ENCODE assay signal across 8 cellular contexts in genomic region chr16:29804455-29805231, GRCh38. TPM values are rescaled to one million over a fixed set of nuclear protein-coding genes. Genes with fewer than 3 reads are reported as not detected.
DNase-seq lines count a peak whose midpoint lies in the region; ATAC-seq, FAIRE-seq and TF ChIP-seq lines count a peak whose summit lies in the region.

No MANE protein-coding gene starts in this region.

- intact Hi-C loops in ascending aorta (cut with DNase I) (loop anchor here (1.0 to 10.0 kb wide), 7 partner anchors 14 to 1650 kb away; partner anchors contain the start of genes ALDOA, ARMC5, CDIPT and HIRIP3), stomach (cut with DNase I; ENCODE audit: low total_unique reads) (loop anchor here (5.0 kb wide), 1 partner anchor 53 kb away; no protein-coding TSS in a partner anchor)

- peaks cover 35% of the 10 kb centered on the region for H3K4me1 Mint-ChIP-seq in activated CD8-positive, alpha-beta memory T cell treated with anti-CD3 and anti-CD28 coated beads, Interleukin-2, amount 10 ng/mL, durations not matched to agents 7 days and 5 days

- peak overlapping the region; percentile 68 to 87 for H3K4me3 ChIP-seq in ascending aorta
- peak overlapping the region; percentile 56 to 81 (median 72) for H3K4me3 ChIP-seq in keratinocyte (ENCODE audit: control insufficient read depth in 2 of 3, extremely low read depth in 1 of 3, insufficient read depth in 2 of 3, low read depth in 1 of 3, low read length in 3 of 3)
- H3K4me3 ChIP-seq in stomach = peak overlapping the region; percentile 62 to 85 (median 77)

- ATAC-seq in activated CD8-positive, alpha-beta memory T cell treated with anti-CD3 and anti-CD28 coated beads, Interleukin-2, amount 10 ng/mL, durations not matched to agents 7 days and 5 days = no peak
- no peak for ATAC-seq in HG02623 (IDR thresholded peaks at IDR 0.05; ENCODE audit: unreplicated experiment)

- peaks cover 13 to 24% of the 10 kb centered on the region in 2 donors for H3K36me3 ChIP-seq in ascending aorta
- H3K36me3 ChIP-seq in keratinocyte (ENCODE audit: control insufficient read depth in 2 of 2, extremely low read depth in 1 of 2, insufficient read depth in 2 of 2, low read length in 2 of 2) = peaks cover 12 to 22% of the 10 kb centered on the region in 2 experiments
- H3K36me3 ChIP-seq in stomach = peaks cover 19 to 46% (median 26%) of the 10 kb centered on the region in 4 donors

- no peaks in the 10 kb centered on the region for H3K9me3 Mint-ChIP-seq in activated CD8-positive, alpha-beta memory T cell treated with anti-CD3 and anti-CD28 coated beads, Interleukin-2, amount 10 ng/mL, durations not matched to agents 7 days and 5 days (ENCODE audit: low read depth)

- peaks cover 15 to 23% of the 10 kb centered on the region in 2 donors for H3K4me1 ChIP-seq in ascending aorta
- peaks cover 22% of the 10 kb centered on the region for H3K4me1 ChIP-seq in keratinocyte (ENCODE audit: control insufficient read depth, extremely low read depth, insufficient read depth, low read length)
- peaks cover 34 to 39% (median 39%) of the 10 kb centered on the region in 4 donors for H3K4me1 ChIP-seq in stomach

- no peak for TF ChIP-seq POLR2A in stomach (IDR thresholded peaks at IDR 0.05)

- DNase-seq in activated CD8-positive, alpha-beta memory T cell treated with anti-CD3 and anti-CD28 coated beads, Interleukin-2, amount 10 ng/mL, durations not matched to agents 7 days and 5 days = peak; percentile 52
- DNase-seq in activated CD8-positive, alpha-beta memory T cell treated with anti-CD3 and anti-CD28 coated beads, Interleukin-2, amount 50 U/mL, for 4 hours = no peak
- DNase-seq in NCI-H2171 treated with DMSO at 0.1 percent for 48 hours (lab: John Stamatoyannopoulos, UW) = peak; percentile 71
- no peak for DNase-seq in ascending aorta (ENCODE audit: low spot score in 2 of 2)
- no peak for DNase-seq in keratinocyte (ENCODE audit: low read depth, low spot score)
- DNase-seq in stomach = peak; percentile 39
- no peak for DNase-seq in stimulated activated CD4-positive, alpha-beta T cell treated with anti-CD3 and anti-CD28 coated beads, Interleukin-12 subunit alpha, Interleukin-12 subunit beta, amount 100 ng/mL, for 4 hours

- H3K27ac Mint-ChIP-seq in activated CD8-positive, alpha-beta memory T cell treated with anti-CD3 and anti-CD28 coated beads, Interleukin-2, amount 10 ng/mL, durations not matched to agents 7 days and 5 days = peak overlapping the region; percentile 96

- no peak for TF ChIP-seq CTCF in ascending aorta (IDR thresholded peaks at IDR 0.05)
- TF ChIP-seq CTCF in keratinocyte (optimal IDR thresholded peaks at IDR 0.05 in 1 of 3, IDR thresholded peaks at IDR 0.05 in 1 of 3, conservative IDR thresholded peaks at IDR 0.05 in 1 of 3; ENCODE audit: extremely low read depth in 1 of 3, insufficient read depth in 2 of 3, low read length in 3 of 3) = no peak
- no peak for TF ChIP-seq CTCF in stomach (IDR thresholded peaks at IDR 0.05)

- peak overlapping the region; percentile 92 for H3K4me2 ChIP-seq in keratinocyte (ENCODE audit: control insufficient read depth, extremely low read depth, insufficient read depth, low read depth, low read length)

- H3K4me3 Mint-ChIP-seq in activated CD8-positive, alpha-beta memory T cell treated with anti-CD3 and anti-CD28 coated beads, Interleukin-2, amount 10 ng/mL, durations not matched to agents 7 days and 5 days = peak overlapping the region; percentile 94

- peaks cover 50% of the 10 kb centered on the region for H3K36me3 Mint-ChIP-seq in activated CD8-positive, alpha-beta memory T cell treated with anti-CD3 and anti-CD28 coated beads, Interleukin-2, amount 10 ng/mL, durations not matched to agents 7 days and 5 days

- no peaks in the 10 kb centered on the region for H3K27me3 ChIP-seq in ascending aorta
- H3K27me3 ChIP-seq in keratinocyte (ENCODE audit: control insufficient read depth, extremely low read depth, insufficient read depth, low read length) = no peaks in the 10 kb centered on the region
- H3K27me3 ChIP-seq in stomach = no peaks in the 10 kb centered on the region

- H3K9me3 ChIP-seq in ascending aorta (no peaks in the 10 kb centered on the region), keratinocyte (ENCODE audit: control insufficient read depth, low read depth, low read length) (no peaks in the 10 kb centered on the region), stomach (no peaks in the 10 kb centered on the region)

- H3K9ac ChIP-seq in keratinocyte (ENCODE audit: control insufficient read depth, extremely low read depth, insufficient read depth, low read length) = peak overlapping the region; percentile 93

- CTCF ChIA-PET in activated CD8-positive, alpha-beta memory T cell treated with anti-CD3 and anti-CD28 coated beads, Interleukin-2, amount 10 ng/mL, durations not matched to agents 7 days and 5 days (lab: Charles Lee) = interaction anchor here (1.3 to 3.6 kb wide), 7 partner anchors 11 to 228 kb away, joined by 5 to 35 read pairs (median 11); partner anchors contain the start of genes KIF22 and PAGR1

- H4K20me1 ChIP-seq in keratinocyte (ENCODE audit: control insufficient read depth, extremely low read depth, insufficient read depth, low read length) = no peaks in the 10 kb centered on the region

- peak overlapping the region; percentile 81 for H2AFZ ChIP-seq in keratinocyte (ENCODE audit: control insufficient read depth, low read length)

- no peak for FAIRE-seq in keratinocyte (lab: Jason Lieb, UNC)

- WGBS in stomach, 5 donors = 2 to 7% (median 5%) methylated on average over 13 to 26 of the region's 26 CpGs

- H3K27ac ChIP-seq in ascending aorta (peak overlapping the region; percentile 95 to 99), keratinocyte (ENCODE audit: control insufficient read depth, insufficient read depth, low read length) (peak overlapping the region; percentile 85), stomach (peak overlapping the region; percentile 94 to 99 (median 97))

- no peaks in the 10 kb centered on the region for H3K27me3 Mint-ChIP-seq in activated CD8-positive, alpha-beta memory T cell treated with anti-CD3 and anti-CD28 coated beads, Interleukin-2, amount 10 ng/mL, durations not matched to agents 7 days and 5 days

- dilution Hi-C loops in keratinocyte (cut with MboI; ENCODE audit: extremely low pct_ligation_motif_present, low sequenced_read_pairs) = no loop called here

- no peak for TF ChIP-seq EP300 in stomach (IDR thresholded peaks at IDR 0.05)

- peaks cover 22% of the 10 kb centered on the region for H3K79me2 ChIP-seq in keratinocyte (ENCODE audit: control insufficient read depth, insufficient read depth, low read length)

- no peaks in the 10 kb centered on the region for H3K9me1 ChIP-seq in keratinocyte (ENCODE audit: control insufficient read depth, extremely low read depth, insufficient read depth, low read length)

RNA-seq across cellular contexts. Expression of gene MAZ, which starts 1.7 kb away (rescaled TPM):
- total RNA-seq in activated CD8-positive, alpha-beta memory T cell treated with anti-CD3 and anti-CD28 coated beads, Interleukin-2, amount 10 ng/mL, durations not matched to agents 7 days and 5 days = 100 to 1,000 TPM; 411 to 434 TPM
- total RNA-seq in ascending aorta (146 TPM), stomach (100 to 1,000 TPM in 4 of 5 donors, 10 to 100 TPM in 1; 11.7 to 865 (median 117) TPM)
- polyA plus RNA-seq in keratinocyte (48.5 to 82.3 TPM (median 59.0 TPM) in 3 replicates), stomach (100 to 1,000 TPM in 2 of 3 donors, 10 to 100 TPM in 1; 79.9 to 160 (median 102) TPM)
- 43.0 TPM for polyA plus RNA-seq in keratinocyte (2011; ENCODE audit: low read depth)
- 56.3 and 78.7 TPM in 2 replicates for polyA plus RNA-seq in keratinocyte (2011; cell fraction: cytosol; rRNA removed)
- 42.7 and 43.6 TPM in 2 replicates for polyA plus RNA-seq in keratinocyte (2011; cell fraction: nucleus; rRNA removed)
- 63.9 and 156 TPM in 2 replicates for polyA plus RNA-seq in keratinocyte (2012; ENCODE audit: low replicate concordance)
- 139 to 296 TPM (median 165 TPM) in 3 replicates for polyA minus RNA-seq in keratinocyte
- 198 TPM for polyA minus RNA-seq in keratinocyte (2011; cell fraction: cytosol; rRNA and poly(A)+ RNA removed)
- polyA minus RNA-seq in keratinocyte (2011; cell fraction: nucleus; rRNA and poly(A)+ RNA removed) = 32.3 and 42.1 TPM in 2 replicates

RNA-seq across cellular contexts. Expression of gene PRRT2, which starts 7.3 kb away (rescaled TPM):
- 1 to 10 TPM in 1 of 2 experiments, under 1 TPM in 1; 0.85 to 1.1 TPM for total RNA-seq in activated CD8-positive, alpha-beta memory T cell treated with anti-CD3 and anti-CD28 coated beads, Interleukin-2, amount 10 ng/mL, durations not matched to agents 7 days and 5 days
- total RNA-seq in ascending aorta = 5.0 TPM
- not detected in 3 replicates for polyA plus RNA-seq in keratinocyte
- not detected for polyA plus RNA-seq in keratinocyte (2011; ENCODE audit: low read depth)
- polyA plus RNA-seq in keratinocyte (2011; cell fraction: cytosol; rRNA removed) = not detected in 2 replicates
- polyA plus RNA-seq in keratinocyte (2011; cell fraction: nucleus; rRNA removed) = 0.04 and 0.14 TPM in 2 replicates
- polyA plus RNA-seq in keratinocyte (2012; ENCODE audit: low replicate concordance) = 0.10 and 0.38 TPM in 2 replicates
- not detected in 3 replicates for polyA minus RNA-seq in keratinocyte
- polyA minus RNA-seq in keratinocyte (2011; cell fraction: cytosol; rRNA and poly(A)+ RNA removed) = not detected
- polyA minus RNA-seq in keratinocyte (2011; cell fraction: nucleus; rRNA and poly(A)+ RNA removed) = not detected in 2 replicates
- 10 to 100 TPM in 1 of 5 donors, 1 to 10 TPM in 2, not detected in 2; 4.0 to 17.4 (median 4.6) TPM for total RNA-seq in stomach
- under 1 TPM in 2 of 3 donors, not detected in 1; 0.62 to 0.83 TPM for polyA plus RNA-seq in stomach

RNA-seq across cellular contexts. Expression of gene PAGR1, which starts 11.3 kb away (rescaled TPM):
- total RNA-seq in activated CD8-positive, alpha-beta memory T cell treated with anti-CD3 and anti-CD28 coated beads, Interleukin-2, amount 10 ng/mL, durations not matched to agents 7 days and 5 days = 10 to 100 TPM; 34.3 to 35.2 TPM
- total RNA-seq in ascending aorta = 54.3 TPM
- polyA plus RNA-seq in keratinocyte = 6.4 to 17.1 TPM (median 13.6 TPM) in 3 replicates
- 2.7 TPM for polyA plus RNA-seq in keratinocyte (2011; ENCODE audit: low read depth)
- 5.9 and 12.0 TPM in 2 replicates for polyA plus RNA-seq in keratinocyte (2011; cell fraction: cytosol; rRNA removed)
- polyA plus RNA-seq in keratinocyte (2011; cell fraction: nucleus; rRNA removed) = 5.1 and 5.3 TPM in 2 replicates
- polyA plus RNA-seq in keratinocyte (2012; ENCODE audit: low replicate concordance) = 4.7 and 19.3 TPM in 2 replicates
- polyA minus RNA-seq in keratinocyte = 1.5 to 2.7 TPM (median 2.0 TPM) in 3 replicates
- 4.2 TPM for polyA minus RNA-seq in keratinocyte (2011; cell fraction: cytosol; rRNA and poly(A)+ RNA removed)
- 2.3 and 2.9 TPM in 2 replicates for polyA minus RNA-seq in keratinocyte (2011; cell fraction: nucleus; rRNA and poly(A)+ RNA removed)
- total RNA-seq in stomach = 100 to 1,000 TPM in 1 of 5 donors, 10 to 100 TPM in 3, 1 to 10 TPM in 1; 7.1 to 124 (median 19.8) TPM
- 10 to 100 TPM; 24.0 to 31.6 (median 27.1) TPM for polyA plus RNA-seq in stomach

RNA-seq across cellular contexts. Expression of gene KIF22, which starts 14.1 kb away (rescaled TPM):
- total RNA-seq in activated CD8-positive, alpha-beta memory T cell treated with anti-CD3 and anti-CD28 coated beads, Interleukin-2, amount 10 ng/mL, durations not matched to agents 7 days and 5 days = 100 to 1,000 TPM; 205 to 266 TPM
- total RNA-seq in ascending aorta (28.6 TPM), stomach (100 to 1,000 TPM in 1 of 5 donors, 10 to 100 TPM in 4; 11.1 to 229 (median 26.8) TPM)
- polyA plus RNA-seq in keratinocyte (36.3 to 48.3 TPM (median 43.7 TPM) in 3 replicates), stomach (10 to 100 TPM; 53.6 to 88.5 (median 59.2) TPM)
- polyA plus RNA-seq in keratinocyte (2011; ENCODE audit: low read depth) = 14.3 TPM
- 17.2 and 23.7 TPM in 2 replicates for polyA plus RNA-seq in keratinocyte (2011; cell fraction: cytosol; rRNA removed)
- polyA plus RNA-seq in keratinocyte (2011; cell fraction: nucleus; rRNA removed) = 72.3 and 83.5 TPM in 2 replicates
- 15.4 and 26.9 TPM in 2 replicates for polyA plus RNA-seq in keratinocyte (2012; ENCODE audit: low replicate concordance)
- polyA minus RNA-seq in keratinocyte = 46.4 to 57.5 TPM (median 48.8 TPM) in 3 replicates
- polyA minus RNA-seq in keratinocyte (2011; cell fraction: cytosol; rRNA and poly(A)+ RNA removed) = 41.4 TPM
- 39.9 and 56.2 TPM in 2 replicates for polyA minus RNA-seq in keratinocyte (2011; cell fraction: nucleus; rRNA and poly(A)+ RNA removed)

RNA-seq across cellular contexts. Expression of gene MVP, which starts 15.6 kb away (rescaled TPM):
- total RNA-seq in activated CD8-positive, alpha-beta memory T cell treated with anti-CD3 and anti-CD28 coated beads, Interleukin-2, amount 10 ng/mL, durations not matched to agents 7 days and 5 days = 100 to 1,000 TPM; 110 to 123 TPM
- 244 TPM for total RNA-seq in ascending aorta
- polyA plus RNA-seq in keratinocyte = 130 to 213 TPM (median 148 TPM) in 3 replicates
- polyA plus RNA-seq in keratinocyte (2011; ENCODE audit: low read depth) = 29.4 TPM
- polyA plus RNA-seq in keratinocyte (2011; cell fraction: cytosol; rRNA removed) = 124 and 190 TPM in 2 replicates
- 291 and 376 TPM in 2 replicates for polyA plus RNA-seq in keratinocyte (2011; cell fraction: nucleus; rRNA removed)
- polyA plus RNA-seq in keratinocyte (2012; ENCODE audit: low replicate concordance) = 69.0 and 193 TPM in 2 replicates
- polyA minus RNA-seq in keratinocyte = 404 to 958 TPM (median 529 TPM) in 3 replicates
- polyA minus RNA-seq in keratinocyte (2011; cell fraction: cytosol; rRNA and poly(A)+ RNA removed) = 337 TPM
- polyA minus RNA-seq in keratinocyte (2011; cell fraction: nucleus; rRNA and poly(A)+ RNA removed) = 295 and 307 TPM in 2 replicates
- total RNA-seq in stomach = 100 to 1,000 TPM in 4 of 5 donors, 10 to 100 TPM in 1; 92.2 to 453 (median 154) TPM
- 100 to 1,000 TPM; 101 to 122 (median 116) TPM for polyA plus RNA-seq in stomach

Comparison
In these comparisons a context has a peak if more than half of its experiments do, and no peak if none do; other contexts are left out.
1. DNase-seq: peak in activated CD8-positive, alpha-beta memory T cell treated with anti-CD3 and anti-CD28 coated beads, Interleukin-2, amount 10 ng/mL, durations not matched to agents 7 days and 5 days (single experiment), NCI-H2171 treated with DMSO at 0.1 percent for 48 hours (single experiment) and stomach (single experiment); none in activated CD8-positive, alpha-beta memory T cell treated with anti-CD3 and anti-CD28 coated beads, Interleukin-2, amount 50 U/mL, for 4 hours (single experiment), ascending aorta (0 of 2), keratinocyte (single experiment) and stimulated activated CD4-positive, alpha-beta T cell treated with anti-CD3 and anti-CD28 coated beads, Interleukin-12 subunit alpha, Interleukin-12 subunit beta, amount 100 ng/mL, for 4 hours (single experiment).
2. Peak in every context shown above with its lines, with median percentiles within 50 percentile points of each other: H3K27ac ChIP-seq and H3K4me3 ChIP-seq.